In the genomic region with DNA sequence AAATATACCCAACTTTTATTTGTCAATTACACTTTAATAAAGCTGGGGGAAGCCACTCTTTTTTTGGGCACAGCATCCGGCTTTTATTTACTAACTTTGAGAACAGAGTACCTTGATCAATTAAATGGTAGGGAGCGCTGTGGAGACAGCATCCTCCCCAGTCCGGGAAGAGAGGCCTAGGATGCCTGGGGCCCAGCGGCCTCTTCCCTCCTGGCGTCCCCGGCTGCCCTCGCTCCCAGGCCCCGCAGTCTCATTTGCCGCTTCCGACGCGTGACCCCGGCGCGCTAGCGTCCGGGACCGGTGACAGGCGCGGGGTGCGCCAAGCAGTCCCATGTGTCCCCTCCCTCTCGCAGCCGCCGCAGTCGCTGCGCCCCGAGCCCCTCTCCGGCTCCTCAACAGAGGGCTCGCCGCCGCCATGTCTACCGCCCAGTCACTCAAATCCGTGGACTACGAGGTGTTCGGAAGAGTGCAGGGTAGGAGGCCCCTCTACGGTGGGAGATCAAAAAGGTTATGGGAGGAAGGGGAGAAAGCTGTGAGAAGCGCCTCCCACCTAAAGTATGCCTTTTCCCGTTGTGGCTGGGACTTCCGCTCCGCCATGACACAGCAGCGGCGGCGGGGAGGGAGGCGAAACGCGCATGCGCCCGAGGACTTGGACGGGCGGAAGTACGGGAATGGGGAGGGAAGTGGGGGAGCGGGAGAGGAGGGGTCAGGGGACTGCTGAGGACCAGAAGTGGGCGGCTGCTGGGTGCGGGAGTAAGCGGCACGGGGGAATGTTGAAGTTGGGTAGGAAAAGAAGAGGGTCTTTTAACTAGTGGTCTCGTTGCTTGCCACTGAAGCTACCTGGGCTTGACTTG, we compare ENCODE assay signal across 8 cellular contexts. TPM values are rescaled to one million over a fixed set of nuclear protein-coding genes. Genes with fewer than 3 reads are reported as not detected.
A peak's percentile ranks its signal among the peaks of the same experiment; 100 is the strongest.
DNase-seq lines count a peak whose midpoint lies in the region; ATAC-seq and TF ChIP-seq lines count a peak whose summit lies in the region.

TSS of gene ACYP2 (plus strand) at position 332 of the 854 bp plus-strand sequence.

- ATAC-seq in GM18498 (IDR thresholded peaks at IDR 0.05; ENCODE audit: unreplicated experiment) (peak; percentile 90), HG02885 (IDR thresholded peaks at IDR 0.05; ENCODE audit: poor library complexity, unreplicated experiment) (peak; percentile 91), left cardiac atrium (peak; percentile 98 to 99), upper lobe of right lung (peak; percentile 98)

- peaks cover 5% of the 10 kb centered on the region for H3K4me1 Mint-ChIP-seq in progenitor cell of endocrine pancreas (ENCODE audit: low read depth)

- H3K4me3 ChIP-seq in upper lobe of right lung = peak within 1 kb of the TSS; percentile 85

- peaks cover 7% of the 10 kb centered on the region for H3K9me3 Mint-ChIP-seq in progenitor cell of endocrine pancreas (ENCODE audit: low read depth)

- TF ChIP-seq CTCF in progenitor cell of endocrine pancreas (IDR thresholded peaks at IDR 0.05; ENCODE audit: unreplicated experiment) (peak; percentile 12), upper lobe of right lung (IDR thresholded peaks at IDR 0.05) (peak; percentile 37)

- peak within 1 kb of the TSS; percentile 89 for H3K4me3 Mint-ChIP-seq in progenitor cell of endocrine pancreas (ENCODE audit: low read depth)

- H3K9me3 ChIP-seq in upper lobe of right lung = no peaks in the 10 kb centered on the region

- intact Hi-C loops in T-helper 1 cell treated with Interleukin-12 subunit alpha and Interleukin-12 subunit beta and Interleukin-4 antibody, amounts not matched to agents 30 ng/mL and 1 ng/mL, for 36 hours (cut with micrococcal nuclease) = loop anchor here (1.0 to 5.0 kb wide), 13 partner anchors 144 to 1577 kb away; partner anchors contain the start of genes CFAP36, CHAC2, EML6 and ERLEC1
- intact Hi-C loops in left cardiac atrium (cut with DNase I) (no loop called here), upper lobe of right lung (cut with DNase I) (no loop called here)

- H3K36me3 ChIP-seq in upper lobe of right lung = no peaks in the 10 kb centered on the region

- peak within 1 kb of the TSS; percentile 100 for H3K27ac ChIP-seq in upper lobe of right lung

- peak within 1 kb of the TSS; percentile 100 for H3K27ac Mint-ChIP-seq in progenitor cell of endocrine pancreas

- DNase-seq in NCI-H1694 (lab: John Stamatoyannopoulos, UW) = peak; percentile 96
- peak; percentile 91 for DNase-seq in amniotic epithelial cell (ENCODE audit: low read depth)
- DNase-seq in left cardiac atrium = peak; percentile 97
- peak; percentile 77 for DNase-seq in progenitor cell of endocrine pancreas (ENCODE audit: low spot score, unreplicated experiment)
- peak; percentile 99 for DNase-seq in upper lobe of right lung

- peaks cover 2% of the 10 kb centered on the region for H3K36me3 Mint-ChIP-seq in progenitor cell of endocrine pancreas (ENCODE audit: insufficient read depth)

- peaks cover 4% of the 10 kb centered on the region for H3K27me3 Mint-ChIP-seq in progenitor cell of endocrine pancreas

- H3K4me1 ChIP-seq in upper lobe of right lung = peaks cover 5% of the 10 kb centered on the region

- H3K27me3 ChIP-seq in upper lobe of right lung = no peaks in the 10 kb centered on the region

RNA-seq across cellular contexts. Expression of gene ACYP2, which starts in this region (rescaled TPM):
- 11.8 and 12.9 TPM in 2 replicates for total RNA-seq in T-helper 1 cell treated with Interleukin-12 subunit alpha and Interleukin-12 subunit beta and Interleukin-4 antibody, amounts not matched to agents 30 ng/mL and 1 ng/mL, for 36 hours
- total RNA-seq in left cardiac atrium (10 to 100 TPM; 43.0 to 43.2 TPM), progenitor cell of endocrine pancreas (8.6 and 9.6 TPM in 2 replicates), upper lobe of right lung (14.0 TPM)

Comparison
In these comparisons a context has a peak if more than half of its experiments do, and no peak if none do; other contexts are left out.
1. Peak in every context shown above with its lines: DNase-seq, ATAC-seq, H3K4me3 ChIP-seq and H3K27ac ChIP-seq.